ENCODE assay signal across 8 cellular contexts in the genomic region with DNA sequence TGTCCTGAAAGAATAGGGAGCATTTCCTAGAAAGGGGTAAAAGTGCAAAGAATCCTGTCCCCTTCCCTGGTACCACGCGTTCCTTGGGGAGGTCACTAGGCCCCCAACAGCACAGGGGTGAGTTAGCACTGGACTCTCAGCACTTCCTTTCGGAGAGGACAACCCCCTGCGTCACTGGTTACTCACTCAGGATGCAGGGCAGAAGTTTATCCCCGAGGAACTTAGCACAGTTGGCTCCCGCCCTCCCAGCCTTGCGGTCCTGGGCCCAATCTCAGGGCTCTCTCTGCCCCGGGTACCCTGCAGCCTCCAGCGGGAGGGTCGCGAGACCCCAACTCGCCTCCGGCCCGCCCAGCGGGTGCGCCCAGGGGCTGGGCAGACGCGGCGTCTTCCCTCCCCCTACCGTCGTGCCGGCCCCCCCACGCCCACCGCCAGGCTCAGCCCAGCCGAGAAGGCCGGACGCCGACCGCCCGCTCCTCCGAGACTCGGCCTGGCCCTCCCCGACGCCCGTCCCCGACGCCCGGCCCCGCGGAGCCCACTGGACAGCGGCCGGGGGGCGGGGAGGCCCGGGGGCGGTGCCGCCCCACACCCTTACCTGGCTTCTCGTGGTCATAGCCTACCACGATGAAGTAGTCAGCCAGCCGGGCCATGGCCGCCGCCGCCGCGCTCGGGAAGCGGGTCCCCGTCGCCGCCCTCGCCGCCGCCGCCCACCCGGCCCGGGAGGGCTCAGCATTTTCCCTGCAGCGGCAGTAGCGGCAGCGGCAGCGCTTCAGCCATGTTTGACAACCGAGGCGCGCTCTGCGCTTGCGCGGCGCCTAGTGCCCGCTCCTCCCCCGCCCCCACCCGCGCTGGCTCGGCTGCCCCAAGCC. TPM values are rescaled to one million over a fixed set of nuclear protein-coding genes. Genes with fewer than 3 reads are reported as not detected.
DNase-seq lines count a peak whose midpoint lies in the region; ATAC-seq lines count a peak whose summit lies in the region.

TSS of gene SBF2 (minus strand) at position 797 of the 866 bp plus-strand sequence. CDS start at position 647, 150 bp downstream.

- H3K4me3 Mint-ChIP-seq in immature natural killer cell, result peak within 1 kb of the TSS; percentile 83 to 93 (median 86)

- ATAC-seq in GM19328 (IDR thresholded peaks at IDR 0.05; ENCODE audit: unreplicated experiment), result no peak

- H3K9me3 Mint-ChIP-seq in immature natural killer cell, result no peaks in the 10 kb centered on the region

- peak within 1 kb of the TSS; percentile 64 to 99 (median 95) for H3K4me3 ChIP-seq in skin epidermis

- DNase-seq in DMS53 treated with DMSO at 0.1 percent for 48 hours (lab: John Stamatoyannopoulos, UW; ENCODE audit: unreplicated experiment), result peak; percentile 47
- DNase-seq in H4 (ENCODE audit: low spot score), result peak; percentile 95
- DNase-seq in NCI-H1694 (lab: John Stamatoyannopoulos, UW), result peak; percentile 29
- peak; percentile 41 for DNase-seq in activated CD4-positive, CD25-positive, alpha-beta regulatory T cell treated with anti-CD3 and anti-CD28 coated beads, Interleukin-2, amount 50 U/mL, for 16 hours (ENCODE audit: low read depth, low spot score)
- DNase-seq in central memory CD4-positive, alpha-beta T cell, result peak; percentile 75
- peak; percentile 79 to 82 (median 82) for DNase-seq in immature natural killer cell

- H3K27ac ChIP-seq in skin epidermis, result peak within 1 kb of the TSS; percentile 65 to 98 (median 92)

- H3K27ac Mint-ChIP-seq in immature natural killer cell, result peak within 1 kb of the TSS in 5 of 6 donors; percentile 24 to 83 (median 41)

- H3K27me3 Mint-ChIP-seq in immature natural killer cell (ENCODE audit: low read depth in 3 of 3), result peaks cover 2 to 29% (median 11%) of the 10 kb centered on the region in 3 donors

- no peaks in the 10 kb centered on the region for H3K36me3 Mint-ChIP-seq in immature natural killer cell

- peaks cover 34 to 40% of the 10 kb centered on the region in 2 donors for H3K4me1 Mint-ChIP-seq in immature natural killer cell

RNA-seq across cellular contexts. Expression of gene SBF2, which starts in this region (rescaled TPM):
- total RNA-seq in H4 (2014; rRNA removed; shearing (Covaris generic)), result 15.2 and 27.0 TPM in 2 replicates
- polyA plus RNA-seq in immature natural killer cell, result 1 to 10 TPM; 3.2 to 6.9 (median 4.7) TPM

Comparison
In these comparisons a context has a peak if more than half of its experiments do, and no peak if none do; other contexts are left out.
1. DNase-seq: peak in every context shown above with its lines; median percentile 95 in H4; 82 in immature natural killer cell; 75 in central memory CD4-positive, alpha-beta T cell; 47 in DMS53 treated with DMSO at 0.1 percent for 48 hours; 41 in activated CD4-positive, CD25-positive, alpha-beta regulatory T cell treated with anti-CD3 and anti-CD28 coated beads, Interleukin-2, amount 50 U/mL, for 16 hours; 29 in NCI-H1694.